Comparison of ENCODE assay signal across 8 cellular contexts in genomic region chr19:47729468-47729798, GRCh38. TPM values are rescaled to one million over a fixed set of nuclear protein-coding genes. Genes with fewer than 3 reads are reported as not detected.
DNase-seq lines count a peak whose midpoint lies in the region; ATAC-seq, FAIRE-seq and TF ChIP-seq lines count a peak whose summit lies in the region.

No MANE protein-coding gene starts in this region.

- H3K27ac ChIP-seq in BLaER1 (peak overlapping the region; percentile 53; the same call in 1 of the 2 replicates), HepG2 (ENCODE audit: extremely low read length, insufficient read depth, low read length) (peak overlapping the region; percentile 54), tibial artery (peak overlapping the region; percentile 91)

- peaks cover 79% of the 10 kb centered on the region for H3K4me1 Mint-ChIP-seq in chondrocyte (ENCODE audit: low read depth)

- peak overlapping the region; percentile 53; the same call in 1 of the 2 replicates for H3K4me3 ChIP-seq in BLaER1
- peak overlapping the region in 2 of 3 experiments; percentile 20 to 50; a peak in 3 of 6 replicates for H3K4me3 ChIP-seq in HepG2 (replicated peaks in 1 of 3; ENCODE audit: insufficient read depth in 1 of 3, low read depth in 2 of 3, low read length in 3 of 3)
- peak overlapping the region; percentile 47 to 52 for H3K4me3 ChIP-seq in tibial artery

- WGBS in HepG2 (ENCODE audit: low lambda C conversion rate), result 30% methylated on average over 8 of the region's 9 CpGs

- H3K4me2 ChIP-seq in BLaER1, result peak overlapping the region; percentile 75
- H3K4me2 ChIP-seq in HepG2 (ENCODE audit: low read depth, low read length), result peak overlapping the region; percentile 65

- no peaks in the 10 kb centered on the region for H3K36me3 ChIP-seq in BLaER1
- no peaks in the 10 kb centered on the region for H3K36me3 ChIP-seq in HepG2 (replicated peaks in 1 of 2; ENCODE audit: control insufficient read depth in 1 of 2, insufficient read depth in 2 of 2, low read length in 2 of 2)
- peaks cover 40 to 64% (median 50%) of the 10 kb centered on the region in 3 donors for H3K36me3 ChIP-seq in tibial artery

- H3K79me2 ChIP-seq in HepG2 (ENCODE audit: insufficient read depth, low read length), result no peaks in the 10 kb centered on the region

- DNase-seq in M059J (ENCODE audit: low read depth) (peak; percentile 96), chondrocyte (ENCODE audit: low spot score) (no peak), HepG2 (ENCODE audit: low spot score) (no peak), tibial artery (peak; percentile 81 to 95), putamen (ENCODE audit: low spot score) (no peak), GM10266 (ENCODE audit: extremely low spot score) (no peak)

- H3K4me3 Mint-ChIP-seq in chondrocyte (ENCODE audit: unreplicated experiment), result peak overlapping the region; percentile 76

- no peaks in the 10 kb centered on the region for H3K9me3 ChIP-seq in BLaER1
- H3K9me3 ChIP-seq in HepG2 (ENCODE audit: low read length), result no peaks in the 10 kb centered on the region
- H3K9me3 ChIP-seq in tibial artery, result no peaks in the 10 kb centered on the region

- no peak for FAIRE-seq in HepG2 (lab: Jason Lieb, UNC)

- H3K36me3 Mint-ChIP-seq in chondrocyte (ENCODE audit: low read depth), result peaks cover 42% of the 10 kb centered on the region

- in situ Hi-C loops in HepG2 (cut with HindIII; ENCODE audit: extremely low pct_ligation_motif_present, low pct_unique_long_range_greater_than_20kb), result no loop called here

- no peak for TF ChIP-seq RAD21 in HepG2 (CRISPR knock-in tag; IDR thresholded peaks at IDR 0.05)

- TF ChIP-seq CTCF in chondrocyte (IDR thresholded peaks at IDR 0.05) (no peak), HepG2 (CRISPR knock-in tag; IDR thresholded peaks at IDR 0.05) (no peak), tibial artery (IDR thresholded peaks at IDR 0.05) (no peak), GM10266 (IDR thresholded peaks at IDR 0.05; ENCODE audit: control insufficient read depth, insufficient read depth, low read depth, missing control alignments) (no peak)

- H3K27ac Mint-ChIP-seq in chondrocyte (ENCODE audit: unreplicated experiment), result peak overlapping the region; percentile 95

- CTCF ChIA-PET in HepG2 (lab: Yijun Ruan, JAX; ENCODE audit: low intra/inter-chr PET ratio, low total read pairs), result no interaction called here

- peak; percentile 30 for ATAC-seq in HepG2
- no peak for ATAC-seq in HG03520 (IDR thresholded peaks at IDR 0.05; ENCODE audit: unreplicated experiment)

- no peak overlapping the region for H2AFZ ChIP-seq in HepG2 (ENCODE audit: low read length)

- TF ChIP-seq POLR2A in HepG2 (IDR thresholded peaks at IDR 0.05; ENCODE audit: insufficient read depth in 1 of 2, low read depth in 2 of 2, low read length in 2 of 2), result no peak

- intact Hi-C loops in HepG2 (cut with micrococcal nuclease; ENCODE audit: unreplicated experiment), result no loop called here
- intact Hi-C loops in tibial artery (cut with DNase I; ENCODE audit: low total_unique reads), result no loop called here

- no TSS peak for BruUV-seq in HepG2 (replicated peaks; lab: Mats Ljungman, UMichigan)

- H3K4me1 ChIP-seq in BLaER1 (peaks cover 27% of the 10 kb centered on the region), HepG2 (ENCODE audit: insufficient read depth, low read length) (peaks cover 41% of the 10 kb centered on the region), tibial artery (peaks cover 0 to 75% (median 41%) of the 10 kb centered on the region in 4 donors)

- peak overlapping the region; percentile 2; the same call in 1 of the 2 replicates for H3K9ac ChIP-seq in BLaER1
- peak overlapping the region; percentile 12; the same call in 1 of the 2 replicates for H3K9ac ChIP-seq in HepG2 (ENCODE audit: insufficient read depth, low read depth, low read length)

- 0 out of 2 replicates have a peak, but pooled peaks cover 3% of the 10 kb centered on the region for H3K27me3 ChIP-seq in BLaER1
- no peaks in the 10 kb centered on the region for H3K27me3 ChIP-seq in HepG2 (ENCODE audit: control insufficient read depth in 1 of 2, insufficient read depth in 2 of 2, low read length in 2 of 2)
- H3K27me3 ChIP-seq in tibial artery, result no peaks in the 10 kb centered on the region

- H3K27me3 Mint-ChIP-seq in chondrocyte (ENCODE audit: low read depth), result no peaks in the 10 kb centered on the region

- TF ChIP-seq EP300 in HepG2 (IDR thresholded peaks at IDR 0.05; ENCODE audit: low read depth in 2 of 2, low read length in 2 of 2), result no peak
- no peak for TF ChIP-seq EP300 in HepG2 (CRISPR knock-in tag; IDR thresholded peaks at IDR 0.05; ENCODE audit: borderline replicate concordance)

- H3K9me3 Mint-ChIP-seq in chondrocyte (ENCODE audit: low read depth), result no peaks in the 10 kb centered on the region

- POLR2A ChIA-PET in HepG2 (lab: Yijun Ruan, JAX), result no interaction called here

- no peaks in the 10 kb centered on the region for H4K20me1 ChIP-seq in BLaER1
- H4K20me1 ChIP-seq in HepG2 (ENCODE audit: insufficient read depth, low read length), result no peaks in the 10 kb centered on the region

RNA-seq across cellular contexts. Expression of gene NOP53, which starts 15.9 kb away (rescaled TPM):
- total RNA-seq in M059J (2014; rRNA removed; shearing (Covaris generic)), result 19.6 and 31.0 TPM in 2 replicates
- total RNA-seq in chondrocyte (91.7 to 122 TPM (median 108 TPM) in 3 replicates), HepG2 (2016; rRNA removed; fragmentation: Illumina TruSeq; extraction: Trizol) (44.2 and 53.9 TPM in 2 replicates)
- 107 and 126 TPM in 2 replicates for total RNA-seq in HepG2 (2016; cell fraction: cytosol; rRNA removed; fragmentation: Illumina TruSeq; extraction: Trizol; ENCODE audit: low read depth)
- 45.6 and 56.7 TPM in 2 replicates for total RNA-seq in HepG2 (2016; cell fraction: insoluble cytoplasmic fraction; rRNA removed; fragmentation: Illumina TruSeq; extraction: Trizol)
- total RNA-seq in HepG2 (2016; cell fraction: membrane; rRNA removed; fragmentation: Illumina TruSeq; extraction: Trizol), result 135 and 149 TPM in 2 replicates
- total RNA-seq in HepG2 (2016; cell fraction: nucleus; rRNA removed; fragmentation: Illumina TruSeq; extraction: Trizol), result 47.1 and 55.4 TPM in 2 replicates
- polyA plus RNA-seq in HepG2 (2011; rRNA removed), result 137 and 141 TPM in 2 replicates
- polyA plus RNA-seq in HepG2 (2011; cell fraction: cytosol; rRNA removed), result 112 and 146 TPM in 2 replicates
- 144 and 157 TPM in 2 replicates for polyA plus RNA-seq in HepG2 (2011; cell fraction: nucleus; rRNA removed)
- polyA plus RNA-seq in HepG2 (2012), result 184 and 186 TPM in 2 replicates
- 140 and 165 TPM in 2 replicates for polyA plus RNA-seq in HepG2 (2016; cell fraction: cytosol; fragmentation: Illumina TruSeq; extraction: Trizol; ENCODE audit: low read depth)
- polyA plus RNA-seq in HepG2 (2016; cell fraction: insoluble cytoplasmic fraction; fragmentation: Illumina TruSeq; extraction: Trizol; ENCODE audit: low read depth), result 95.8 and 96.6 TPM in 2 replicates
- polyA plus RNA-seq in HepG2 (2016; cell fraction: membrane; fragmentation: Illumina TruSeq; extraction: Trizol; ENCODE audit: low read depth), result 223 and 257 TPM in 2 replicates
- 129 and 142 TPM in 2 replicates for polyA plus RNA-seq in HepG2 (2016; cell fraction: nucleus; fragmentation: Illumina TruSeq; extraction: Trizol; ENCODE audit: insufficient read depth, low read depth)
- polyA minus RNA-seq in HepG2 (2011; rRNA and poly(A)+ RNA removed; ENCODE audit: low replicate concordance), result 51.2 and 58.9 TPM in 2 replicates
- polyA minus RNA-seq in HepG2 (2011; cell fraction: cytosol; rRNA and poly(A)+ RNA removed), result 55.2 and 56.4 TPM in 2 replicates
- polyA minus RNA-seq in HepG2 (2011; cell fraction: nucleus; rRNA and poly(A)+ RNA removed), result 36.2 and 36.4 TPM in 2 replicates

RNA-seq across cellular contexts. Expression of gene EHD2, which starts 16.2 kb away (rescaled TPM):
- total RNA-seq in M059J (2014; rRNA removed; shearing (Covaris generic)), result 34.0 and 91.2 TPM in 2 replicates
- 304 to 497 TPM (median 493 TPM) in 3 replicates for total RNA-seq in chondrocyte
- 0.08 and 0.09 TPM in 2 replicates for total RNA-seq in HepG2 (2016; rRNA removed; fragmentation: Illumina TruSeq; extraction: Trizol)
- not detected in 2 replicates for total RNA-seq in HepG2 (2016; cell fraction: cytosol; rRNA removed; fragmentation: Illumina TruSeq; extraction: Trizol; ENCODE audit: low read depth)
- not detected in 2 replicates for total RNA-seq in HepG2 (2016; cell fraction: insoluble cytoplasmic fraction; rRNA removed; fragmentation: Illumina TruSeq; extraction: Trizol)
- not detected in 2 replicates for total RNA-seq in HepG2 (2016; cell fraction: membrane; rRNA removed; fragmentation: Illumina TruSeq; extraction: Trizol)
- total RNA-seq in HepG2 (2016; cell fraction: nucleus; rRNA removed; fragmentation: Illumina TruSeq; extraction: Trizol), result not detected in 2 replicates
- polyA plus RNA-seq in HepG2 (2011; rRNA removed), result 0.28 and 0.33 TPM in 2 replicates
- 0.25 and 0.33 TPM in 2 replicates for polyA plus RNA-seq in HepG2 (2011; cell fraction: cytosol; rRNA removed)
- 1.2 and 1.3 TPM in 2 replicates for polyA plus RNA-seq in HepG2 (2011; cell fraction: nucleus; rRNA removed)
- 0.37 and 0.80 TPM in 2 replicates for polyA plus RNA-seq in HepG2 (2012)
- not detected in 2 replicates for polyA plus RNA-seq in HepG2 (2016; cell fraction: cytosol; fragmentation: Illumina TruSeq; extraction: Trizol; ENCODE audit: low read depth)
- polyA plus RNA-seq in HepG2 (2016; cell fraction: insoluble cytoplasmic fraction; fragmentation: Illumina TruSeq; extraction: Trizol; ENCODE audit: low read depth), result 0.05 TPM in 1 of 2 replicates, not detected in the other
- polyA plus RNA-seq in HepG2 (2016; cell fraction: membrane; fragmentation: Illumina TruSeq; extraction: Trizol; ENCODE audit: low read depth), result not detected in 2 replicates
- polyA plus RNA-seq in HepG2 (2016; cell fraction: nucleus; fragmentation: Illumina TruSeq; extraction: Trizol; ENCODE audit: insufficient read depth, low read depth), result not detected in 2 replicates
- 0.46 and 5.6 TPM in 2 replicates for polyA minus RNA-seq in HepG2 (2011; rRNA and poly(A)+ RNA removed; ENCODE audit: low replicate concordance)
- polyA minus RNA-seq in HepG2 (2011; cell fraction: cytosol; rRNA and poly(A)+ RNA removed), result 0.53 and 1.3 TPM in 2 replicates
- 0.26 and 0.87 TPM in 2 replicates for polyA minus RNA-seq in HepG2 (2011; cell fraction: nucleus; rRNA and poly(A)+ RNA removed)

RNA-seq across cellular contexts. Expression of gene SELENOW, which starts 49.1 kb away (rescaled TPM):
- total RNA-seq in M059J (2014; rRNA removed; shearing (Covaris generic)), result 366 and 459 TPM in 2 replicates
- total RNA-seq in chondrocyte (285 to 351 TPM (median 337 TPM) in 3 replicates), HepG2 (2016; rRNA removed; fragmentation: Illumina TruSeq; extraction: Trizol) (57.0 and 64.7 TPM in 2 replicates)
- 415 and 416 TPM in 2 replicates for total RNA-seq in HepG2 (2016; cell fraction: cytosol; rRNA removed; fragmentation: Illumina TruSeq; extraction: Trizol; ENCODE audit: low read depth)
- total RNA-seq in HepG2 (2016; cell fraction: insoluble cytoplasmic fraction; rRNA removed; fragmentation: Illumina TruSeq; extraction: Trizol), result 46.9 and 63.2 TPM in 2 replicates
- 235 and 276 TPM in 2 replicates for total RNA-seq in HepG2 (2016; cell fraction: membrane; rRNA removed; fragmentation: Illumina TruSeq; extraction: Trizol)
- total RNA-seq in HepG2 (2016; cell fraction: nucleus; rRNA removed; fragmentation: Illumina TruSeq; extraction: Trizol), result 28.8 and 32.2 TPM in 2 replicates
- polyA plus RNA-seq in HepG2 (2011; rRNA removed), result 50.3 and 55.8 TPM in 2 replicates
- 52.1 and 56.8 TPM in 2 replicates for polyA plus RNA-seq in HepG2 (2011; cell fraction: cytosol; rRNA removed)
- polyA plus RNA-seq in HepG2 (2011; cell fraction: nucleus; rRNA removed), result 41.3 and 52.2 TPM in 2 replicates
- 14.6 and 20.9 TPM in 2 replicates for polyA plus RNA-seq in HepG2 (2012)
- 421 and 463 TPM in 2 replicates for polyA plus RNA-seq in HepG2 (2016; cell fraction: cytosol; fragmentation: Illumina TruSeq; extraction: Trizol; ENCODE audit: low read depth)
- 46.3 and 48.2 TPM in 2 replicates for polyA plus RNA-seq in HepG2 (2016; cell fraction: insoluble cytoplasmic fraction; fragmentation: Illumina TruSeq; extraction: Trizol; ENCODE audit: low read depth)
- 226 and 236 TPM in 2 replicates for polyA plus RNA-seq in HepG2 (2016; cell fraction: membrane; fragmentation: Illumina TruSeq; extraction: Trizol; ENCODE audit: low read depth)
- 54.1 and 65.0 TPM in 2 replicates for polyA plus RNA-seq in HepG2 (2016; cell fraction: nucleus; fragmentation: Illumina TruSeq; extraction: Trizol; ENCODE audit: insufficient read depth, low read depth)
- 20.3 and 61.1 TPM in 2 replicates for polyA minus RNA-seq in HepG2 (2011; rRNA and poly(A)+ RNA removed; ENCODE audit: low replicate concordance)
- polyA minus RNA-seq in HepG2 (2011; cell fraction: cytosol; rRNA and poly(A)+ RNA removed), result 7.8 and 8.5 TPM in 2 replicates
- 7.5 and 10.1 TPM in 2 replicates for polyA minus RNA-seq in HepG2 (2011; cell fraction: nucleus; rRNA and poly(A)+ RNA removed)

Comparison
In these comparisons a context has a peak if more than half of its experiments do, and no peak if none do; other contexts are left out.
1. DNase-seq: peak in M059J (single experiment) and tibial artery (2 of 2); none in chondrocyte (single experiment), HepG2 (single experiment), putamen (single experiment) and GM10266 (single experiment).
2. RNA of gene EHD2, which starts 16.2 kb away (total RNA-seq): 304 to 497 TPM in chondrocyte and 34.0 to 91.2 TPM in M059J; 0.08 to 0.09 TPM in HepG2; every median in the first group is over 10 times any median in the second.
3. Peak in every context shown above with its lines, with median percentiles within 50 percentile points of each other: H3K27ac ChIP-seq and H3K4me3 ChIP-seq.